In genomic region chr1:154955039-154955717, GRCh38 we compare ENCODE assay signal across 7 cellular contexts. TPM values are rescaled to one million over a fixed set of nuclear protein-coding genes. Genes with fewer than 3 reads are reported as not detected.
DNase-seq lines count a peak whose midpoint lies in the region; ATAC-seq and TF ChIP-seq lines count a peak whose summit lies in the region.

No MANE protein-coding gene starts in this region.

- peaks cover 8% of the 10 kb centered on the region; the same call in 1 of the 2 replicates for H3K4me1 ChIP-seq in PC-9 (replicated peaks; ENCODE audit: insufficient read depth)
- H3K4me1 ChIP-seq in thymus (ENCODE audit: control insufficient read depth, insufficient read depth, low read length), result peaks cover 43% of the 10 kb centered on the region

- H3K27ac Mint-ChIP-seq in activated T-helper 2 cell treated with anti-CD3 and anti-CD28 coated beads, Interferon-gamma antibody, Interleukin-2, Interleukin-4, amounts not matched to agents 10 μg/mL and 5 μg/mL and 100 μg/mL, durations not matched to agents 14 hours and 24 hours and 36 hours, result peak overlapping the region; percentile 99

- no TSS peak for BruUV-seq in PC-9 (replicated peaks; lab: Mats Ljungman, UMichigan)

- H3K27me3 ChIP-seq in PC-9 (ENCODE audit: insufficient read depth, low read depth), result no peaks in the 10 kb centered on the region
- no peaks in the 10 kb centered on the region for H3K27me3 ChIP-seq in thymus (ENCODE audit: control insufficient read depth, insufficient read depth)

- H3K27ac ChIP-seq in PC-9 (0 out of 2 replicates have a peak overlapping the region, but pooled peaks have one; percentile 16), thymus (ENCODE audit: low read depth) (peak overlapping the region; percentile 92)

- H3K4me3 Mint-ChIP-seq in activated T-helper 2 cell treated with anti-CD3 and anti-CD28 coated beads, Interferon-gamma antibody, Interleukin-2, Interleukin-4, amounts not matched to agents 10 μg/mL and 5 μg/mL and 100 μg/mL, durations not matched to agents 14 hours and 24 hours and 36 hours (ENCODE audit: low read depth), result peak overlapping the region; percentile 95

- peaks cover 2% of the 10 kb centered on the region; the same call in 1 of the 2 replicates for H3K79me2 ChIP-seq in PC-9 (ENCODE audit: low read depth)

- H3K36me3 Mint-ChIP-seq in activated T-helper 2 cell treated with anti-CD3 and anti-CD28 coated beads, Interferon-gamma antibody, Interleukin-2, Interleukin-4, amounts not matched to agents 10 μg/mL and 5 μg/mL and 100 μg/mL, durations not matched to agents 14 hours and 24 hours and 36 hours (ENCODE audit: low read depth), result peaks cover 23% of the 10 kb centered on the region

- no peaks in the 10 kb centered on the region for H3K36me3 ChIP-seq in PC-9 (ENCODE audit: low read depth)
- H3K36me3 ChIP-seq in thymus (ENCODE audit: control insufficient read depth, insufficient read depth), result peaks cover 35% of the 10 kb centered on the region

- CTCF ChIA-PET in PC-9 (lab: Charles Lee), result interaction anchor here (0.5 to 0.9 kb wide), 8 partner anchors 10 to 396 kb away, joined by 3 to 9 read pairs (median 4); partner anchors contain the start of gene ADAM15

- no peaks in the 10 kb centered on the region for H4K20me1 ChIP-seq in PC-9 (ENCODE audit: insufficient read depth)

- ATAC-seq in HG03280 (IDR thresholded peaks at IDR 0.05; ENCODE audit: unreplicated experiment), result peak; percentile 49

- no peaks in the 10 kb centered on the region for H3K9me3 Mint-ChIP-seq in activated T-helper 2 cell treated with anti-CD3 and anti-CD28 coated beads, Interferon-gamma antibody, Interleukin-2, Interleukin-4, amounts not matched to agents 10 μg/mL and 5 μg/mL and 100 μg/mL, durations not matched to agents 14 hours and 24 hours and 36 hours

- no peaks in the 10 kb centered on the region for H3K27me3 Mint-ChIP-seq in activated T-helper 2 cell treated with anti-CD3 and anti-CD28 coated beads, Interferon-gamma antibody, Interleukin-2, Interleukin-4, amounts not matched to agents 10 μg/mL and 5 μg/mL and 100 μg/mL, durations not matched to agents 14 hours and 24 hours and 36 hours (ENCODE audit: low read depth)

- H3K4me3 ChIP-seq in PC-9 (peak overlapping the region; percentile 75), foreskin fibroblast (ENCODE audit: low read depth in 1 of 2, low read length in 2 of 2) (peak overlapping the region; percentile 73 to 91), thymus (ENCODE audit: low read length) (peak overlapping the region; percentile 70)

- DNase-seq in PC-9 (peak in 1 of 2 experiments; percentile 46), foreskin fibroblast (peak in 1 of 2 donors; percentile 61), occipital lobe (lab: John Stamatoyannopoulos, UW) (peak; percentile 76)
- DNase-seq in activated T-helper 2 cell treated with anti-CD3 and anti-CD28 coated beads, Interferon-gamma antibody, Interleukin-2, Interleukin-4, amounts not matched to agents 10 μg/mL and 5 μg/mL and 100 μg/mL, durations not matched to agents 14 hours and 24 hours and 36 hours (ENCODE audit: low spot score), result peak; percentile 90

- WGBS in thymus, result under 1% methylated on average over 4 of the region's 4 CpGs

- H2AFZ ChIP-seq in PC-9, result peak overlapping the region; percentile 76

- no peak for TF ChIP-seq CTCF in PC-9 (conservative IDR thresholded peaks at IDR 0.05)
- no peak for TF ChIP-seq CTCF in foreskin fibroblast (IDR thresholded peaks at IDR 0.05; ENCODE audit: low read depth, low read length)

- H3K4me2 ChIP-seq in PC-9, result peak overlapping the region; percentile 91

- H3K9me3 ChIP-seq in PC-9 (ENCODE audit: insufficient read depth, low read depth) (no peaks in the 10 kb centered on the region), thymus (ENCODE audit: control insufficient read depth) (no peaks in the 10 kb centered on the region)

- peaks cover 19% of the 10 kb centered on the region for H3F3A ChIP-seq in PC-9 (ENCODE audit: insufficient read depth, low read depth)

- H3K9me2 ChIP-seq in PC-9 (ENCODE audit: insufficient read depth), result no peaks in the 10 kb centered on the region

- intact Hi-C loops in PC-9 (cut with micrococcal nuclease; ENCODE audit: unreplicated experiment), result no loop called here
- intact Hi-C loops in activated T-helper 2 cell treated with anti-CD3 and anti-CD28 coated beads, Interferon-gamma antibody, Interleukin-2, Interleukin-4, amounts not matched to agents 10 μg/mL and 5 μg/mL and 100 μg/mL, durations not matched to agents 14 hours and 24 hours and 36 hours (cut with micrococcal nuclease), result loop anchor here (1.0 to 10.0 kb wide), 4 partner anchors 18 to 630 kb away; partner anchors contain the start of genes AQP10, ATP8B2, UBE2Q1 and ZBTB7B

- peak; percentile 26 for TF ChIP-seq POLR2A in GM18526 (IDR thresholded peaks at IDR 0.05; ENCODE audit: extremely low read depth, insufficient read length)

- POLR2A ChIA-PET in PC-9 (lab: Charles Lee; ENCODE audit: unreplicated experiment), result interaction anchor here (0.6 to 1.3 kb wide), 7 partner anchors 11 to 57 kb away, joined by 4 to 8 read pairs (median 5); partner anchors contain the start of genes LENEP and SHC1

- H3K4me1 Mint-ChIP-seq in activated T-helper 2 cell treated with anti-CD3 and anti-CD28 coated beads, Interferon-gamma antibody, Interleukin-2, Interleukin-4, amounts not matched to agents 10 μg/mL and 5 μg/mL and 100 μg/mL, durations not matched to agents 14 hours and 24 hours and 36 hours (ENCODE audit: low read depth), result peaks cover 59% of the 10 kb centered on the region

RNA-seq across cellular contexts. Expression of gene PBXIP1, which starts 0.7 kb away (rescaled TPM):
- total RNA-seq in PC-9 (2021) (36.3 and 40.2 TPM in 2 replicates), occipital lobe (25.0 TPM)
- total RNA-seq in activated T-helper 2 cell treated with anti-CD3 and anti-CD28 coated beads, Interferon-gamma antibody, Interleukin-2, Interleukin-4, amounts not matched to agents 10 μg/mL and 5 μg/mL and 100 μg/mL, durations not matched to agents 14 hours and 24 hours and 36 hours, result 23.6 and 25.3 TPM in 2 replicates
- polyA plus RNA-seq in thymus, result 104 TPM

RNA-seq across cellular contexts. Expression of gene PYGO2, which starts 6.4 kb away (rescaled TPM):
- total RNA-seq in PC-9 (2021), result 30.0 and 33.2 TPM in 2 replicates
- 30.4 and 30.6 TPM in 2 replicates for total RNA-seq in activated T-helper 2 cell treated with anti-CD3 and anti-CD28 coated beads, Interferon-gamma antibody, Interleukin-2, Interleukin-4, amounts not matched to agents 10 μg/mL and 5 μg/mL and 100 μg/mL, durations not matched to agents 14 hours and 24 hours and 36 hours
- total RNA-seq in occipital lobe, result 11.2 TPM
- 24.5 TPM for polyA plus RNA-seq in thymus

RNA-seq across cellular contexts. Expression of gene SHC1, which starts 15.4 kb away (rescaled TPM):
- total RNA-seq in PC-9 (2021) (162 and 210 TPM in 2 replicates), occipital lobe (10.0 TPM)
- total RNA-seq in activated T-helper 2 cell treated with anti-CD3 and anti-CD28 coated beads, Interferon-gamma antibody, Interleukin-2, Interleukin-4, amounts not matched to agents 10 μg/mL and 5 μg/mL and 100 μg/mL, durations not matched to agents 14 hours and 24 hours and 36 hours, result 55.4 and 56.1 TPM in 2 replicates
- polyA plus RNA-seq in thymus, result 66.7 TPM

RNA-seq across cellular contexts. Expression of gene PMVK, which starts 18.7 kb away (rescaled TPM):
- total RNA-seq in PC-9 (2021) (27.1 and 38.2 TPM in 2 replicates), occipital lobe (12.0 TPM)
- total RNA-seq in activated T-helper 2 cell treated with anti-CD3 and anti-CD28 coated beads, Interferon-gamma antibody, Interleukin-2, Interleukin-4, amounts not matched to agents 10 μg/mL and 5 μg/mL and 100 μg/mL, durations not matched to agents 14 hours and 24 hours and 36 hours, result 44.7 and 44.8 TPM in 2 replicates
- polyA plus RNA-seq in thymus, result 27.5 TPM

RNA-seq across cellular contexts. Expression of gene CKS1B, which starts 19.3 kb away (rescaled TPM):
- total RNA-seq in PC-9 (2021), result 236 and 300 TPM in 2 replicates
- 169 and 178 TPM in 2 replicates for total RNA-seq in activated T-helper 2 cell treated with anti-CD3 and anti-CD28 coated beads, Interferon-gamma antibody, Interleukin-2, Interleukin-4, amounts not matched to agents 10 μg/mL and 5 μg/mL and 100 μg/mL, durations not matched to agents 14 hours and 24 hours and 36 hours
- total RNA-seq in occipital lobe, result 12.2 TPM
- polyA plus RNA-seq in thymus, result 32.8 TPM
